In genomic region chrX:41474726-41475100, GRCh38 we compare ENCODE assay signal across 1 cellular context.
A peak's percentile ranks its signal among the peaks of the same experiment; 100 is the strongest.
TF ChIP-seq lines count a peak whose summit lies in the region.

No MANE protein-coding gene starts in this region.

TF ChIP-seq in H1, 55 proteins besides CTCF, POLR2A, EP300 and RAD21 (continued from another document):
- TF ChIP-seq, protein P1, sequence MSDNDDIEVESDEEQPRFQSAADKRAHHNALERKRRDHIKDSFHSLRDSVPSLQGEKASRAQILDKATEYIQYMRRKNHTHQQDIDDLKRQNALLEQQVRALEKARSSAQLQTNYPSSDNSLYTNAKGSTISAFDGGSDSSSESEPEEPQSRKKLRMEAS (IDR thresholded peaks at IDR 0.05) = peak; percentile 93
- no peak for TF ChIP-seq GTF2F1 (IDR thresholded peaks at IDR 0.05; ENCODE audit: borderline replicate concordance, low read depth, low read length)
- TF ChIP-seq MAFK (IDR thresholded peaks at IDR 0.05; ENCODE audit: low read depth, low read length) = no peak
- no peak for TF ChIP-seq CHD2 (IDR thresholded peaks at IDR 0.05; ENCODE audit: low read length)
